In the genomic region with DNA sequence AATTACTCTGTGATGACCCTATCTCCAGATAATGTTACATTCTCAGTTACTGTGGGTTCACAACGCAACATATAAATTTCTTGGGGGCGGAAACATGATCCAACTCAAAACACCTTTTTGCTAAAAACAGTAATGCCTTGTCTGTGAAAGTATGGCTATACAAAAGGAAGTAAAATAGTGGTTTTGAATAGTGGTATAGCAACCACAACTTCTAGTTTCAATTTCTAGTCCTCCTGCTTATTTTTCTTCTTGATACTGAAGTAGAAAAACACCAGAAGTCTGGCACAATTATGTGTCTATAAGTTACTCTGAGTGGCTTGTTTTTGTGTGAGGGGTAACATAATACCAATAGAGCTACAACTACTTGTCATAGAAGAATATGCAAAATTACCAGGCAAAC, we compare ENCODE assay signal across 11 cellular contexts. TPM values are rescaled to one million over a fixed set of nuclear protein-coding genes. Genes with fewer than 3 reads are reported as not detected.
DNase-seq lines count a peak whose midpoint lies in the region; ATAC-seq and TF ChIP-seq lines count a peak whose summit lies in the region.
"Had no signal": no experiment of that assay in that cellular context is flagged by ENCODE, and none has a peak within 500 bp of the region (broad histone marks: within the 10 kb centered on the region; RNA-seq: fewer than 3 reads in every experiment).

No MANE protein-coding gene starts in this region.

- H3K27ac Mint-ChIP-seq in activated CD8-positive, alpha-beta T cell treated with anti-CD3 and anti-CD28 coated beads for 36 hours = peak overlapping the region; percentile 39
- H3K27ac Mint-ChIP-seq: nephron had no signal

- H3K4me1 Mint-ChIP-seq in activated CD8-positive, alpha-beta T cell treated with anti-CD3 and anti-CD28 coated beads for 36 hours (ENCODE audit: low read depth) = peaks cover 51% of the 10 kb centered on the region
- H3K4me1 Mint-ChIP-seq: nephron had no signal

- CTCF ChIA-PET in activated CD8-positive, alpha-beta T cell treated with anti-CD3 and anti-CD28 coated beads for 36 hours (lab: Charles Lee) = interaction anchor here (1.1 kb wide), 1 partner anchor 66 kb away, joined by 3 read pairs; no protein-coding TSS in a partner anchor

- peaks cover 3% of the 10 kb centered on the region for H3K36me3 Mint-ChIP-seq in activated CD8-positive, alpha-beta T cell treated with anti-CD3 and anti-CD28 coated beads for 36 hours (ENCODE audit: low read depth)

- H3K27me3 Mint-ChIP-seq in activated CD8-positive, alpha-beta T cell treated with anti-CD3 and anti-CD28 coated beads for 36 hours = no peaks in the 10 kb centered on the region

- intact Hi-C loops in activated CD8-positive, alpha-beta T cell treated with anti-CD3 and anti-CD28 coated beads for 36 hours (cut with micrococcal nuclease) = loop anchor here (2.0 kb wide), 1 partner anchor 17 kb away; no protein-coding TSS in a partner anchor

- H3K9me3 Mint-ChIP-seq in activated CD8-positive, alpha-beta T cell treated with anti-CD3 and anti-CD28 coated beads for 36 hours = peaks cover 5% of the 10 kb centered on the region
- H3K9me3 Mint-ChIP-seq: nephron had no signal

- TF ChIP-seq CTCF in activated CD8-positive, alpha-beta T cell treated with anti-CD3 and anti-CD28 coated beads for 36 hours (IDR thresholded peaks at IDR 0.05) = no peak

- peak; percentile 14 for DNase-seq in activated CD8-positive, alpha-beta T cell treated with anti-CD3 and anti-CD28 coated beads for 36 hours
- no peak for DNase-seq in putamen (ENCODE audit: low spot score)
- DNase-seq in middle frontal gyrus (ENCODE audit: extremely low spot score, low spot score) = no peak
- DNase-seq in iPS-NIHi11 (ENCODE audit: low spot score) = no peak
- DNase-seq in COLO668 (lab: John Stamatoyannopoulos, UW; ENCODE audit: unreplicated experiment) = no peak
- DNase-seq: EL, foreskin melanocyte had no signal

- POLR2A ChIA-PET in activated CD8-positive, alpha-beta T cell treated with anti-CD3 and anti-CD28 coated beads for 36 hours (lab: Charles Lee) = interaction anchor here (0.7 kb wide), 1 partner anchor 21 kb away, joined by 3 read pairs; the partner anchor contains the start of gene ZNF800

- ATAC-seq in GM18499 (IDR thresholded peaks at IDR 0.05; ENCODE audit: insufficient read depth, unreplicated experiment) (peak; percentile 59), GM21367 (IDR thresholded peaks at IDR 0.05; ENCODE audit: unreplicated experiment) (peak; percentile 46), HG03342 (IDR thresholded peaks at IDR 0.05; ENCODE audit: unreplicated experiment) (peak; percentile 65)
- ATAC-seq in activated CD8-positive, alpha-beta T cell treated with anti-CD3 and anti-CD28 coated beads for 36 hours = peak; percentile 73

- H3K4me3 Mint-ChIP-seq in activated CD8-positive, alpha-beta T cell treated with anti-CD3 and anti-CD28 coated beads for 36 hours = no peak overlapping the region
- H3K4me3 Mint-ChIP-seq: nephron had no signal

RNA-seq across cellular contexts. Expression of gene ZNF800, which starts 21.5 kb away (rescaled TPM):
- total RNA-seq in activated CD8-positive, alpha-beta T cell treated with anti-CD3 and anti-CD28 coated beads for 36 hours = 10 to 100 TPM; 29.3 to 31.1 TPM
